Comparison of ENCODE assay signal across 29 cellular contexts in genomic region chr6:135594000-135594399, GRCh38.
A peak's percentile ranks its signal among the peaks of the same experiment; 100 is the strongest.
DNase-seq lines count a peak whose midpoint lies in the region; ATAC-seq, FAIRE-seq and TF ChIP-seq lines count a peak whose summit lies in the region.
"Had no signal": no experiment of that assay in that cellular context is flagged by ENCODE, and none has a peak within 500 bp of the region (broad histone marks: within the 10 kb centered on the region; RNA-seq: fewer than 3 reads in every experiment).

No MANE protein-coding gene starts in this region.

- intact Hi-C loops in HepG2 (cut with micrococcal nuclease; ENCODE audit: unreplicated experiment) = no loop called here
- intact Hi-C loops in right lobe of liver (cut with DNase I) = no loop called here
- intact Hi-C loops in pancreas (cut with DNase I) = no loop called here

- in situ Hi-C loops in HepG2 (cut with HindIII; ENCODE audit: extremely low pct_ligation_motif_present, low pct_unique_long_range_greater_than_20kb) = no loop called here

- H3K4me1 ChIP-seq in HepG2 (ENCODE audit: insufficient read depth, low read length) = no peaks in the 10 kb centered on the region
- H3K4me1 ChIP-seq in right lobe of liver = no peaks in the 10 kb centered on the region
- no peaks in the 10 kb centered on the region for H3K4me1 ChIP-seq in pancreas
- H3K4me1 ChIP-seq: BE2C, BLaER1 had no signal

- H3K79me2 ChIP-seq in HepG2 (ENCODE audit: insufficient read depth, low read length) = no peaks in the 10 kb centered on the region

- H3K27ac ChIP-seq in HepG2 (ENCODE audit: extremely low read length, insufficient read depth, low read length) = no peak overlapping the region
- no peak overlapping the region for H3K27ac ChIP-seq in right lobe of liver
- H3K27ac ChIP-seq in pancreas = no peak overlapping the region
- H3K27ac ChIP-seq: BLaER1 had no signal

- no peak for TF ChIP-seq EP300 in HepG2 (IDR thresholded peaks at IDR 0.05; ENCODE audit: low read depth in 2 of 2, low read length in 2 of 2)
- TF ChIP-seq EP300 in HepG2 (CRISPR knock-in tag; IDR thresholded peaks at IDR 0.05; ENCODE audit: borderline replicate concordance) = no peak

- H3K9me3 ChIP-seq in HepG2 (ENCODE audit: low read length) = no peaks in the 10 kb centered on the region
- H3K9me3 ChIP-seq in right lobe of liver = no peaks in the 10 kb centered on the region
- H3K9me3 ChIP-seq in pancreas = no peaks in the 10 kb centered on the region
- H3K9me3 ChIP-seq: BE2C had no signal

- ATAC-seq in HepG2 = no peak
- ATAC-seq in right lobe of liver = no peak
- ATAC-seq in pancreas = no peak
- ATAC-seq: GM12878 had no signal

- BruUV-seq in HepG2 (replicated peaks; lab: Mats Ljungman, UMichigan) = no TSS peak

- H2AFZ ChIP-seq in HepG2 (ENCODE audit: low read length) = no peak overlapping the region

- 22% methylated on average over 1 of the region's 1 CpG for WGBS in HepG2 (ENCODE audit: low lambda C conversion rate)
- WGBS in right lobe of liver (ENCODE audit: insufficient coverage, low coverage, low lambda C conversion rate, missing lambda C conversion rate) = 86% methylated on average over 1 of the region's 1 CpG
- 93 to 94% methylated on average over 1 of the region's 1 CpG for WGBS in pancreas, 2 donors

- CTCF ChIA-PET in HepG2 (lab: Yijun Ruan, JAX; ENCODE audit: low intra/inter-chr PET ratio, low total read pairs) = no interaction called here

- FAIRE-seq in HepG2 (lab: Jason Lieb, UNC) = no peak
- peak; percentile 66 for FAIRE-seq in endometrium (lab: Jason Lieb, UNC)
- peak; percentile 41 for FAIRE-seq in pancreas (lab: Jason Lieb, UNC)
- FAIRE-seq: A204.1, GM12878, GM12892, GM18507, GM19239 had no signal

- H3K27me3 ChIP-seq in HepG2 (ENCODE audit: control insufficient read depth in 1 of 2, insufficient read depth in 2 of 2, low read length in 2 of 2) (no peaks in the 10 kb centered on the region), right lobe of liver (no peaks in the 10 kb centered on the region), pancreas (no peaks in the 10 kb centered on the region)
- H3K27me3 ChIP-seq: BE2C, BLaER1 had no signal

- H3K4me3 ChIP-seq in HepG2 (replicated peaks in 1 of 3; ENCODE audit: insufficient read depth in 1 of 3, low read depth in 2 of 3, low read length in 3 of 3) (no peak overlapping the region), right lobe of liver (no peak overlapping the region), LNCaP clone FGC (ENCODE audit: low read depth, low read length) (no peak overlapping the region), pancreas (no peak overlapping the region)
- H3K4me3 ChIP-seq: BLaER1, GM12878 had no signal

- no peak overlapping the region for H3K9ac ChIP-seq in HepG2 (ENCODE audit: insufficient read depth, low read depth, low read length)
- H3K9ac ChIP-seq: BLaER1 had no signal

- TF ChIP-seq RAD21 in HepG2 (CRISPR knock-in tag; IDR thresholded peaks at IDR 0.05) = no peak

- POLR2A ChIA-PET in HepG2 (lab: Yijun Ruan, JAX) = no interaction called here

- H3K36me3 ChIP-seq in HepG2 (replicated peaks in 1 of 2; ENCODE audit: control insufficient read depth in 1 of 2, insufficient read depth in 2 of 2, low read length in 2 of 2) = no peaks in the 10 kb centered on the region
- no peaks in the 10 kb centered on the region for H3K36me3 ChIP-seq in right lobe of liver
- H3K36me3 ChIP-seq in pancreas = no peaks in the 10 kb centered on the region
- H3K36me3 ChIP-seq: BE2C, BLaER1 had no signal

- H4K20me1 ChIP-seq in HepG2 (ENCODE audit: insufficient read depth, low read length) = no peaks in the 10 kb centered on the region
- H4K20me1 ChIP-seq: BLaER1 had no signal

- no peak for TF ChIP-seq POLR2A in HepG2 (IDR thresholded peaks at IDR 0.05; ENCODE audit: insufficient read depth in 1 of 2, low read depth in 2 of 2, low read length in 2 of 2)
- TF ChIP-seq POLR2A in right lobe of liver (IDR thresholded peaks at IDR 0.05) = no peak

- DNase-seq in HepG2 (ENCODE audit: low spot score) (no peak), right lobe of liver (no peak), LNCaP clone FGC (ENCODE audit: low read depth) (peak; percentile 8), pancreas (no peak), NCI-H524 (lab: John Stamatoyannopoulos, UW) (no peak), RKO (ENCODE audit: low spot score) (no peak)
- DNase-seq in activated CD8-positive, alpha-beta memory T cell treated with anti-CD3 and anti-CD28 coated beads for 24 hours = no peak
- DNase-seq: 8988T; ACHN; BE2C; C1 segment of cervical spinal cord; CD4-positive, alpha-beta memory T cell; CD4-positive, CD25-positive, alpha-beta regulatory T cell; CD8-positive, alpha-beta memory T cell; COR-L47; DMS 273 treated with DMSO at 0.1 percent for 48 hours; DMS153; DMS53; DMS79; DND-41; EL; GDM1 had no signal

- TF ChIP-seq CTCF in HepG2 (CRISPR knock-in tag; IDR thresholded peaks at IDR 0.05) = no peak
- TF ChIP-seq CTCF in right lobe of liver (IDR thresholded peaks at IDR 0.05) = no peak
- TF ChIP-seq CTCF in LNCaP clone FGC (IDR thresholded peaks at IDR 0.05; ENCODE audit: control insufficient read depth, extremely low read depth, insufficient read depth) = no peak
- TF ChIP-seq CTCF in pancreas (IDR thresholded peaks at IDR 0.05) = no peak

- H3K4me2 ChIP-seq in HepG2 (ENCODE audit: low read depth, low read length) = no peak overlapping the region
- H3K4me2 ChIP-seq: BLaER1 had no signal

TF ChIP-seq in HepG2, 621 proteins besides CTCF, POLR2A, EP300 and RAD21:
- TF ChIP-seq DR1 (CRISPR knock-in tag; IDR thresholded peaks at IDR 0.05) = no peak
- no peak for TF ChIP-seq KLF11 (CRISPR knock-in tag; IDR thresholded peaks at IDR 0.05)
- no peak for TF ChIP-seq NFE2L1 (CRISPR knock-in tag; IDR thresholded peaks at IDR 0.05; ENCODE audit: borderline replicate concordance)
- no peak for TF ChIP-seq KLF13 (CRISPR knock-in tag; IDR thresholded peaks at IDR 0.05)
- no peak for TF ChIP-seq ZNF256 (CRISPR knock-in tag; conservative IDR thresholded peaks at IDR 0.05)
- TF ChIP-seq JUN (CRISPR knock-in tag; IDR thresholded peaks at IDR 0.05) = no peak
- TF ChIP-seq ATF7 (IDR thresholded peaks at IDR 0.05) = peak; percentile 82
- no peak for TF ChIP-seq ATF7 (CRISPR knock-in tag; IDR thresholded peaks at IDR 0.05)
